8 cellular contexts compared by ENCODE assay signal in the genomic region with DNA sequence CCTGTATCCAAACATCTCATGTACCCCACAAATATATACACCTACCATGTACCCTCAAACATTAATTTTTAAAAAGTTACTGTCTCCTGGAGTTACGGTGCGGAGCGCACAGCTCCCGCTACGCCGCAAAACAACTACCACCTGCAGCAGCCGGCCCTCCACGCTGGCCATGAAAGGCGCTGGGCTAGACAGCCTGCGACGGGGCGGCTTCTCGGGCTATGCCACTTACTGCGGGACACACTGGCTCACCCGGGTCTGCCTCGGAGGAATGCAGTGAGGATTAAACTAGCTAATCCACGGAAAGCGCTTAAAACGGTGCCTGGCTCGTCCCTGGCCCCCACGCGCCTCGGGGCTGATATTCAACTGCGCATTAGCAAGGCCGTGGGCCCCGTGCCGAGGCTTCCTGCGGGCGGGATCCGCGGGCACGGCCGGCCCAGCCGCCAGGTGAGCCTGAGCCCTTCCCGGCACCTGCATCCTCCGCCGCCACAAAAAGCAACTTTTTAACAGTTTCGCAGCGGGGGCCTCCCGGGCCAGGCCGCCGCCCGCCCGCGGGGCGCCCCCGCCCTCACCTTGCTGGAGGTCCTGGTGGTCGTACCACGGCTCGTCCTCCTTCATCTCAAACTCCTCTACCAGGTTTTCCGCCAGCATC. TPM values are rescaled to one million over a fixed set of nuclear protein-coding genes. Genes with fewer than 3 reads are reported as not detected.
DNase-seq lines count a peak whose midpoint lies in the region; ATAC-seq lines count a peak whose summit lies in the region.

No MANE protein-coding gene starts in this region.

- peaks cover 3% of the 10 kb centered on the region for H3K36me3 ChIP-seq in CD4-positive, alpha-beta memory T cell (ENCODE audit: insufficient read depth, low read length)
- no peaks in the 10 kb centered on the region for H3K36me3 ChIP-seq in ectodermal cell (ENCODE audit: control insufficient read depth, insufficient read depth, low read length)
- H3K36me3 ChIP-seq in mesodermal cell (ENCODE audit: control insufficient read depth, insufficient read depth, low read length) = peaks cover 24% of the 10 kb centered on the region
- H3K36me3 ChIP-seq in subcutaneous abdominal adipose tissue (ENCODE audit: control insufficient read depth in 5 of 5, insufficient read depth in 5 of 5, low read length in 5 of 5) = no peaks in the 10 kb centered on the region

- peak overlapping the region; percentile 77 to 90 (median 83) for H3K9ac ChIP-seq in subcutaneous abdominal adipose tissue (ENCODE audit: low read length in 5 of 5)

- POLR2A ChIA-PET in CD4-positive, alpha-beta memory T cell (lab: Charles Lee; ENCODE audit: partially characterized antibody) = interaction anchor here (0.8 to 12.1 kb wide), 17 partner anchors 8 to 554 kb away, joined by 3 to 449 read pairs (median 6); a partner anchor contains a TSS

- peak overlapping the region; percentile 78 for H3K27ac ChIP-seq in CD4-positive, alpha-beta memory T cell (ENCODE audit: low read depth, low read length)
- no peak overlapping the region for H3K27ac ChIP-seq in ectodermal cell (ENCODE audit: insufficient read depth, low read depth, low read length, poor library complexity, severe bottlenecking)
- peak overlapping the region; percentile 57 for H3K27ac ChIP-seq in mesodermal cell (ENCODE audit: low read depth, low read length, severe bottlenecking)
- peak overlapping the region; percentile 69 for H3K27ac ChIP-seq in subcutaneous abdominal adipose tissue (ENCODE audit: low read depth, low read length)

- H3K4me3 Mint-ChIP-seq in CD4-positive, alpha-beta memory T cell = peak overlapping the region; percentile 94 to 99 (median 98)

- peak overlapping the region; percentile 86 to 87 for H3K4me3 ChIP-seq in CD4-positive, alpha-beta memory T cell (ENCODE audit: low read length in 2 of 2)
- H3K4me3 ChIP-seq in ectodermal cell (ENCODE audit: insufficient read depth, low read depth, low read length) = peak overlapping the region; percentile 59
- peak overlapping the region; percentile 95 for H3K4me3 ChIP-seq in mesodermal cell (ENCODE audit: extremely low read depth, insufficient read depth, low read length, poor library complexity, severe bottlenecking)
- peak overlapping the region; percentile 75 to 91 (median 88) for H3K4me3 ChIP-seq in subcutaneous abdominal adipose tissue (ENCODE audit: low read depth in 1 of 5, low read length in 5 of 5)

- peaks cover 28 to 63% (median 45%) of the 10 kb centered on the region in 4 donors for H3K4me1 Mint-ChIP-seq in CD4-positive, alpha-beta memory T cell

- no peaks in the 10 kb centered on the region for H3K9me3 Mint-ChIP-seq in CD4-positive, alpha-beta memory T cell

- peaks cover 15 to 34% of the 10 kb centered on the region in 2 donors for H3K36me3 Mint-ChIP-seq in CD4-positive, alpha-beta memory T cell

- ATAC-seq in GM21381 (IDR thresholded peaks at IDR 0.05; ENCODE audit: unreplicated experiment) = peak; percentile 19

- no peaks in the 10 kb centered on the region for H3K27me3 Mint-ChIP-seq in CD4-positive, alpha-beta memory T cell

- CTCF ChIA-PET in CD4-positive, alpha-beta memory T cell (lab: Charles Lee; ENCODE audit: partially characterized antibody) = interaction anchor here (0.8 to 2.8 kb wide), 8 partner anchors 12 to 73 kb away, joined by 3 to 16 read pairs (median 4); no protein-coding TSS in a partner anchor

- H3K4me1 ChIP-seq in CD4-positive, alpha-beta memory T cell (ENCODE audit: insufficient read depth, low read length) = peaks cover 48% of the 10 kb centered on the region
- H3K4me1 ChIP-seq in ectodermal cell (ENCODE audit: control insufficient read depth, insufficient read depth, low read length) = peaks cover 12% of the 10 kb centered on the region
- H3K4me1 ChIP-seq in mesodermal cell (ENCODE audit: control insufficient read depth, insufficient read depth, low read length, poor library complexity, severe bottlenecking) = peaks cover 21% of the 10 kb centered on the region
- peaks cover 0 to 59% (median 44%) of the 10 kb centered on the region in 5 donors for H3K4me1 ChIP-seq in subcutaneous abdominal adipose tissue (ENCODE audit: control insufficient read depth in 5 of 5, insufficient read depth in 5 of 5, low read length in 5 of 5)

- DNase-seq in CD4-positive, alpha-beta memory T cell = peak; percentile 39 to 54 (median 47)
- DNase-seq in HT-29 (ENCODE audit: low spot score) = peak; percentile 47
- DNase-seq in activated CD4-positive, alpha-beta T cell treated with anti-CD3 and anti-CD28 coated beads for 24 hours (ENCODE audit: low read depth in 2 of 2) = peak; percentile 10 to 13
- no peak for DNase-seq in A172 (ENCODE audit: low spot score)

- intact Hi-C loops in CD4-positive, alpha-beta memory T cell (cut with micrococcal nuclease) = loop anchor here (1.0 to 5.0 kb wide), 6 partner anchors 8 to 421 kb away; a partner anchor contains a TSS

- H3K27ac Mint-ChIP-seq in CD4-positive, alpha-beta memory T cell = peak overlapping the region; percentile 91 to 97 (median 94)

- 0 to 1% methylated on average over 51 of the region's 51 CpGs for WGBS in ectodermal cell, 2 experiments
- 1% methylated on average over 46 of the region's 51 CpGs for WGBS in mesodermal cell (ENCODE audit: insufficient coverage in 2 of 2), 2 experiments

- no peaks in the 10 kb centered on the region for H3K27me3 ChIP-seq in CD4-positive, alpha-beta memory T cell (ENCODE audit: insufficient read depth, low read length)
- H3K27me3 ChIP-seq in ectodermal cell (ENCODE audit: control insufficient read depth, insufficient read depth, low read length, poor library complexity, severe bottlenecking) (peaks cover 42% of the 10 kb centered on the region), subcutaneous abdominal adipose tissue (ENCODE audit: control insufficient read depth in 5 of 5, insufficient read depth in 4 of 5, low read length in 5 of 5) (no peaks in the 10 kb centered on the region)

- H3K9me3 ChIP-seq in CD4-positive, alpha-beta memory T cell (ENCODE audit: control insufficient read depth in 1 of 2, low read length in 2 of 2) = no peaks in the 10 kb centered on the region
- H3K9me3 ChIP-seq in ectodermal cell (ENCODE audit: control insufficient read depth, low read length) = no peaks in the 10 kb centered on the region
- H3K9me3 ChIP-seq in mesodermal cell (ENCODE audit: control insufficient read depth, low read length) = no peaks in the 10 kb centered on the region
- H3K9me3 ChIP-seq in subcutaneous abdominal adipose tissue (ENCODE audit: control insufficient read depth in 5 of 5, low read length in 5 of 5) = no peaks in the 10 kb centered on the region

RNA-seq across cellular contexts. Expression of a gene that starts 0.6 kb away (rescaled TPM):
- 10 to 100 TPM; 94.2 to 99.3 TPM for total RNA-seq in CD4-positive, alpha-beta memory T cell
- 10 to 100 TPM; 57.9 to 95.8 TPM for polyA plus RNA-seq in CD4-positive, alpha-beta memory T cell
- total RNA-seq in HT-29 (2014; rRNA removed; shearing (Covaris generic)) = 25.8 and 31.7 TPM in 2 replicates
- polyA plus RNA-seq in ectodermal cell (2013, experiment 1 of 4) = 19.0 TPM
- polyA plus RNA-seq in ectodermal cell (2013, experiment 2 of 4) = 15.6 TPM
- polyA plus RNA-seq in ectodermal cell (2013, experiment 3 of 4) = 15.3 TPM
- 16.3 TPM for polyA plus RNA-seq in ectodermal cell (2013, experiment 4 of 4)
- 37.6 TPM for polyA plus RNA-seq in mesodermal cell (2013, experiment 1 of 2)
- 36.7 TPM for polyA plus RNA-seq in mesodermal cell (2013, experiment 2 of 2)
- total RNA-seq in A172 (2014; rRNA removed; shearing (Covaris generic)) = 34.2 and 34.6 TPM in 2 replicates
